ENCODE assay signal across 15 cellular contexts in genomic region chr9:135563858-135564257, GRCh38. TPM values are rescaled to one million over a fixed set of nuclear protein-coding genes. Genes with fewer than 3 reads are reported as not detected.
A peak's percentile ranks its signal among the peaks of the same experiment; 100 is the strongest.
DNase-seq lines count a peak whose midpoint lies in the region; ATAC-seq and TF ChIP-seq lines count a peak whose summit lies in the region.
"Had no signal": no experiment of that assay in that cellular context is flagged by ENCODE, and none has a peak within 500 bp of the region (broad histone marks: within the 10 kb centered on the region; RNA-seq: fewer than 3 reads in every experiment).

No MANE protein-coding gene starts in this region.

- H4K8ac ChIP-seq in neuronal stem cell (ENCODE audit: low read depth, low read length): no peak overlapping the region

- H4K20me1 ChIP-seq in GM23338 (replicated peaks; ENCODE audit: insufficient read depth): no peaks in the 10 kb centered on the region

- H4K91ac ChIP-seq in neuronal stem cell (ENCODE audit: low read depth, low read length, poor library complexity): no peak overlapping the region

- H3K27ac Mint-ChIP-seq in chondrocyte (ENCODE audit: unreplicated experiment) (no peak overlapping the region), endodermal cell (no peak overlapping the region), GM23338 (no peak overlapping the region)
- H3K27ac Mint-ChIP-seq: CD4-positive, alpha-beta T cell had no signal

- H3K36me3 ChIP-seq in endodermal cell (ENCODE audit: control insufficient read depth, insufficient read depth, low read length) (no peaks in the 10 kb centered on the region), neuronal stem cell (replicated peaks in 1 of 2; ENCODE audit: control insufficient read depth in 2 of 2, insufficient read depth in 2 of 2, low read length in 2 of 2) (no peaks in the 10 kb centered on the region), stomach (no peaks in the 10 kb centered on the region), GM23338 (ENCODE audit: insufficient read depth) (no peaks in the 10 kb centered on the region)
- H3K36me3 ChIP-seq: BE2C had no signal

- no peak overlapping the region for H2BK5ac ChIP-seq in neuronal stem cell (ENCODE audit: low read length)

- H3K27me3 Mint-ChIP-seq in chondrocyte (ENCODE audit: low read depth): peaks cover 27% of the 10 kb centered on the region
- H3K27me3 Mint-ChIP-seq in endodermal cell (ENCODE audit: insufficient read depth): no peaks in the 10 kb centered on the region
- peaks cover 8% of the 10 kb centered on the region for H3K27me3 Mint-ChIP-seq in GM23338 (ENCODE audit: insufficient read depth, low read depth, poor library complexity)

- H2BK15ac ChIP-seq in neuronal stem cell (ENCODE audit: low read length): peak overlapping the region; percentile 33

- no peaks in the 10 kb centered on the region for H3F3A ChIP-seq in GM23338 (replicated peaks; ENCODE audit: low read depth)

- H3K9me3 Mint-ChIP-seq in chondrocyte (ENCODE audit: low read depth): peaks cover under 1% of the 10 kb centered on the region
- H3K9me3 Mint-ChIP-seq in endodermal cell: peaks cover under 1% of the 10 kb centered on the region
- peaks cover 4% of the 10 kb centered on the region; the same call in 2 of the 3 replicates for H3K9me3 Mint-ChIP-seq in GM23338
- H3K9me3 Mint-ChIP-seq: CD4-positive, alpha-beta T cell had no signal

- no peak for ATAC-seq in GM19023 (IDR thresholded peaks at IDR 0.05; ENCODE audit: unreplicated experiment)
- ATAC-seq in GM23338: no peak
- no peak for ATAC-seq in HG03469 (IDR thresholded peaks at IDR 0.05; ENCODE audit: unreplicated experiment)
- ATAC-seq: K562 had no signal

- H3K9me3 ChIP-seq in endodermal cell (ENCODE audit: control insufficient read depth, low read length): peaks cover 1% of the 10 kb centered on the region
- H3K9me3 ChIP-seq in neuronal stem cell (replicated peaks in 1 of 2; ENCODE audit: control insufficient read depth in 2 of 2, insufficient read depth in 1 of 2, low read depth in 1 of 2, low read length in 2 of 2): no peaks in the 10 kb centered on the region
- peaks cover 3 to 16% (median 8%) of the 10 kb centered on the region in 4 donors for H3K9me3 ChIP-seq in stomach
- H3K9me3 ChIP-seq: BE2C had no signal

- intact Hi-C loops in stomach (cut with DNase I; ENCODE audit: low total_unique reads): no loop called here

- H3K4me3 Mint-ChIP-seq in chondrocyte (ENCODE audit: unreplicated experiment) (no peak overlapping the region), endodermal cell (no peak overlapping the region), GM23338 (no peak overlapping the region)
- H3K4me3 Mint-ChIP-seq: CD4-positive, alpha-beta T cell had no signal

- no peaks in the 10 kb centered on the region for H3K4me1 ChIP-seq in endodermal cell (ENCODE audit: control insufficient read depth, insufficient read depth, low read length)
- peaks cover 0 to 4% of the 10 kb centered on the region in 2 donors for H3K4me1 ChIP-seq in neuronal stem cell (ENCODE audit: control insufficient read depth in 2 of 2, insufficient read depth in 1 of 2, low read depth in 1 of 2, low read length in 2 of 2)
- H3K4me1 ChIP-seq in stomach: no peaks in the 10 kb centered on the region
- no peaks in the 10 kb centered on the region for H3K4me1 ChIP-seq in GM23338 (ENCODE audit: insufficient read depth)
- H3K4me1 ChIP-seq: BE2C had no signal

- TF ChIP-seq CTCF in chondrocyte (IDR thresholded peaks at IDR 0.05): no peak
- no peak for TF ChIP-seq CTCF in endodermal cell (conservative IDR thresholded peaks at IDR 0.05)
- no peak for TF ChIP-seq CTCF in stomach (IDR thresholded peaks at IDR 0.05)
- TF ChIP-seq CTCF in GM23338 (conservative IDR thresholded peaks at IDR 0.05; ENCODE audit: low read depth in 2 of 2): no peak

- H3K4me3 ChIP-seq in endodermal cell (ENCODE audit: low read length): no peak overlapping the region
- no peak overlapping the region for H3K4me3 ChIP-seq in neuronal stem cell (ENCODE audit: low read length in 2 of 2)
- no peak overlapping the region for H3K4me3 ChIP-seq in stomach
- H3K4me3 ChIP-seq in GM23338: no peak overlapping the region
- H3K4me3 ChIP-seq: K562 had no signal

- H3K27ac ChIP-seq in endodermal cell (ENCODE audit: low read depth, low read length) (no peak overlapping the region), neuronal stem cell (replicated peaks; ENCODE audit: low read length) (no peak overlapping the region), stomach (no peak overlapping the region), GM23338 (ENCODE audit: low read depth) (no peak overlapping the region)
- H3K27ac ChIP-seq: C4-2B had no signal

- H3K14ac ChIP-seq in neuronal stem cell (ENCODE audit: low read length): no peak overlapping the region

- no peaks in the 10 kb centered on the region for H3K27me3 ChIP-seq in endodermal cell (ENCODE audit: control insufficient read depth, insufficient read depth, low read length, poor library complexity, severe bottlenecking)
- peaks cover 0 to 9% (median 0%) of the 10 kb centered on the region in 3 experiments for H3K27me3 ChIP-seq in neuronal stem cell (ENCODE audit: control insufficient read depth in 3 of 3, insufficient read depth in 3 of 3, low read depth in 1 of 3, low read length in 3 of 3)
- H3K27me3 ChIP-seq in stomach: peaks cover 0 to 73% (median 26%) of the 10 kb centered on the region in 3 donors
- no peaks in the 10 kb centered on the region for H3K27me3 ChIP-seq in GM23338 (ENCODE audit: insufficient read depth)
- H3K27me3 ChIP-seq: BE2C had no signal

- H3K9me2 ChIP-seq in GM23338 (ENCODE audit: insufficient read depth): no peaks in the 10 kb centered on the region

- H2BK12ac ChIP-seq in neuronal stem cell (ENCODE audit: low read length): no peak overlapping the region

- H3K9ac ChIP-seq in endodermal cell (ENCODE audit: extremely low read depth, low read length, poor library complexity, severe bottlenecking) (no peak overlapping the region), neuronal stem cell (ENCODE audit: low read depth, low read length, poor library complexity) (no peak overlapping the region)

- no peak for TF ChIP-seq EP300 in stomach (IDR thresholded peaks at IDR 0.05)

- H2AFZ ChIP-seq in neuronal stem cell (ENCODE audit: low read length) (no peak overlapping the region), GM23338 (no peak overlapping the region)

- H3K4me1 Mint-ChIP-seq in chondrocyte (ENCODE audit: low read depth) (no peaks in the 10 kb centered on the region), endodermal cell (peaks cover 7% of the 10 kb centered on the region), GM23338 (0 out of 3 replicates have a peak, but pooled peaks cover 3% of the 10 kb centered on the region)

- peak overlapping the region; percentile 44 for H3K23ac ChIP-seq in neuronal stem cell (ENCODE audit: low read depth, low read length, poor library complexity)

- peaks cover 3% of the 10 kb centered on the region for H3K79me1 ChIP-seq in neuronal stem cell (ENCODE audit: low read depth, low read length)

- WGBS in endodermal cell (ENCODE audit: insufficient coverage in 1 of 2, insufficient read length in 1 of 2), 2 experiments: 91 to 97% methylated on average over 9 to 12 of the region's 12 CpGs
- WGBS in neuronal stem cell (ENCODE audit: extremely low coverage in 2 of 2, insufficient read length in 2 of 2, insufficient replicate concordance in 1 of 2), 2 donors: no CpG with 5 or more reads among the region's 12 CpGs
- 72 to 77% (median 76%) methylated on average over 12 of the region's 12 CpGs for WGBS in stomach, 5 donors

- H3K4ac ChIP-seq in neuronal stem cell (ENCODE audit: low read length): no peak overlapping the region

- H3K36me3 Mint-ChIP-seq in chondrocyte (ENCODE audit: low read depth) (no peaks in the 10 kb centered on the region), endodermal cell (ENCODE audit: low read depth) (no peaks in the 10 kb centered on the region), GM23338 (ENCODE audit: low read depth) (peaks cover under 1% of the 10 kb centered on the region; the same call in 1 of the 3 replicates)

- peak overlapping the region; percentile 68 for H2AK5ac ChIP-seq in neuronal stem cell (ENCODE audit: low read depth, low read length)

- DNase-seq in chondrocyte (ENCODE audit: low spot score) (peak; percentile 61), endodermal cell (peak; percentile 34), neuronal stem cell (ENCODE audit: low spot score) (no peak), stomach (peak; percentile 21), GM23338 (ENCODE audit: low spot score) (no peak)
- DNase-seq: ACHN; BE2C; Caco-2; CD4-positive, alpha-beta T cell; HCEC 1CT; IMR-90 had no signal

- peak overlapping the region; percentile 59 for H3K18ac ChIP-seq in neuronal stem cell (ENCODE audit: low read length)

- H3K79me2 ChIP-seq in GM23338 (replicated peaks; ENCODE audit: insufficient read depth): no peaks in the 10 kb centered on the region

- H3K4me2 ChIP-seq in neuronal stem cell (ENCODE audit: insufficient read depth, low read length, poor library complexity, severe bottlenecking) (no peak overlapping the region), GM23338 (no peak overlapping the region)

- H2BK120ac ChIP-seq in neuronal stem cell (ENCODE audit: low read depth, low read length): no peak overlapping the region

- no peak for TF ChIP-seq POLR2A in stomach (IDR thresholded peaks at IDR 0.05)

TF ChIP-seq in GM23338, 12 proteins besides CTCF, POLR2A, EP300 and RAD21 (continues in another document):
- TF ChIP-seq STAT1 (IDR thresholded peaks at IDR 0.05; ENCODE audit: unreplicated experiment): no peak

RNA-seq across cellular contexts. Expression of gene PAEP, which starts 2.3 kb away (rescaled TPM):
- not detected in 3 replicates for total RNA-seq in chondrocyte
- not detected for total RNA-seq in endodermal cell
- polyA plus RNA-seq in endodermal cell (2013, experiment 1 of 2): not detected
- not detected for polyA plus RNA-seq in endodermal cell (2013, experiment 2 of 2)
- polyA plus RNA-seq in neuronal stem cell (2013, experiment 1 of 2): not detected
- not detected for polyA plus RNA-seq in neuronal stem cell (2013, experiment 2 of 2)
- not detected for total RNA-seq in stomach
- not detected for polyA plus RNA-seq in stomach
- total RNA-seq in GM23338 (2014; rRNA removed; shearing (Covaris generic)): not detected in 2 replicates
- polyA plus RNA-seq in GM23338 (2016; fragmentation: Nextera tagmentation; extraction: Ambion mirVana): not detected in 2 replicates
- total RNA-seq: Caco-2; CD4-positive, alpha-beta T cell; IMR-90 had no signal
- polyA plus RNA-seq: IMR-90 had no signal

RNA-seq across cellular contexts. Expression of gene OBP2A, which starts 17.9 kb away (rescaled TPM):
- total RNA-seq in chondrocyte: 0.50 TPM in 1 of 3 replicates, not detected in the others
- total RNA-seq in endodermal cell: not detected
- not detected for polyA plus RNA-seq in endodermal cell (2013, experiment 1 of 2)
- not detected for polyA plus RNA-seq in endodermal cell (2013, experiment 2 of 2)
- not detected for polyA plus RNA-seq in neuronal stem cell (2013, experiment 1 of 2)
- not detected for polyA plus RNA-seq in neuronal stem cell (2013, experiment 2 of 2)
- total RNA-seq in stomach: not detected
- polyA plus RNA-seq in stomach: not detected
- not detected in 2 replicates for total RNA-seq in GM23338 (2014; rRNA removed; shearing (Covaris generic))
- not detected in 2 replicates for polyA plus RNA-seq in GM23338 (2016; fragmentation: Nextera tagmentation; extraction: Ambion mirVana)
- total RNA-seq: Caco-2; CD4-positive, alpha-beta T cell; IMR-90; K562 had no signal
- polyA plus RNA-seq: IMR-90, K562 had no signal

RNA-seq across cellular contexts. Expression of gene LCN1, which starts 42.6 kb away (rescaled TPM):
- total RNA-seq in chondrocyte (0.60 TPM in 1 of 3 replicates, not detected in the others), endodermal cell (not detected), stomach (not detected)
- polyA plus RNA-seq in endodermal cell (2013, experiment 1 of 2): not detected
- polyA plus RNA-seq in endodermal cell (2013, experiment 2 of 2): not detected
- polyA plus RNA-seq in neuronal stem cell (2013, experiment 1 of 2): not detected
- polyA plus RNA-seq in neuronal stem cell (2013, experiment 2 of 2): not detected
- polyA plus RNA-seq in stomach (not detected), GM23338 (2016; fragmentation: Nextera tagmentation; extraction: Ambion mirVana) (0.27 TPM in 1 of 2 replicates, not detected in the other)
- not detected in 2 replicates for total RNA-seq in GM23338 (2014; rRNA removed; shearing (Covaris generic))
- total RNA-seq: Caco-2; CD4-positive, alpha-beta T cell; IMR-90; K562 had no signal
- polyA plus RNA-seq: IMR-90, K562 had no signal

Comparison
In these comparisons a context has a peak if more than half of its experiments do, and no peak if none do; other contexts are left out.
1. DNase-seq: peak in chondrocyte (single experiment), endodermal cell (single experiment) and stomach (single experiment); none in neuronal stem cell (single experiment) and GM23338 (single experiment).